ENCODE assay signal across 24 cellular contexts in genomic region chr19:18862976-18863842, GRCh38. TPM values are rescaled to one million over a fixed set of nuclear protein-coding genes. Genes with fewer than 3 reads are reported as not detected.
DNase-seq lines count a peak whose midpoint lies in the region; ATAC-seq, FAIRE-seq and TF ChIP-seq lines count a peak whose summit lies in the region.
"Had no signal": no experiment of that assay in that cellular context is flagged by ENCODE, and none has a peak within 500 bp of the region (broad histone marks: within the 10 kb centered on the region; RNA-seq: fewer than 3 reads in every experiment).

No MANE protein-coding gene starts in this region.

- H3K79me2 ChIP-seq in GM12878 (ENCODE audit: control insufficient read depth, insufficient read depth, low read length), result no peaks in the 10 kb centered on the region

- ATAC-seq in GM12878, result no peak
- ATAC-seq in lower lobe of right lung, result no peak
- no peak for ATAC-seq in sciatic nerve
- ATAC-seq in GM18868 (IDR thresholded peaks at IDR 0.05; ENCODE audit: unreplicated experiment), result no peak
- no peak for ATAC-seq in GM18517 (IDR thresholded peaks at IDR 0.05; ENCODE audit: unreplicated experiment)
- ATAC-seq: HCT116 had no signal

- H3K4me3 ChIP-seq in GM12878 (no peak overlapping the region), lower lobe of right lung (no peak overlapping the region)

- no peak overlapping the region for H3K27ac Mint-ChIP-seq in chondrocyte (ENCODE audit: unreplicated experiment)
- H3K27ac Mint-ChIP-seq: CD4-positive, alpha-beta T cell; HFFc6 had no signal

- no peaks in the 10 kb centered on the region for H3K27me3 Mint-ChIP-seq in chondrocyte (ENCODE audit: low read depth)
- H3K27me3 Mint-ChIP-seq: CD4-positive, alpha-beta T cell had no signal

- DNase-seq in GM12878 (ENCODE audit: low read depth, low spot score) (no peak), chondrocyte (ENCODE audit: low spot score) (peak; percentile 74), lower lobe of right lung (peak; percentile 44), sciatic nerve (ENCODE audit: low spot score) (peak; percentile 45), EL (no peak), SIG-M5 treated with dmso at 0.1 percent for 504 hours (lab: John Stamatoyannopoulos, UW; ENCODE audit: unreplicated experiment) (no peak)
- DNase-seq: ACHN; BE2C; Caco-2; CD4-positive, alpha-beta T cell; DMS79; GF-D8; GOT3; HFFc6; IMR-90; KBM-7 had no signal

- H3K9me3 ChIP-seq in GM12878 (replicated peaks; ENCODE audit: control insufficient read depth, insufficient read depth, low read length) (no peaks in the 10 kb centered on the region), lower lobe of right lung (no peaks in the 10 kb centered on the region)
- H3K9me3 ChIP-seq: BE2C, Caco-2 had no signal

- TF ChIP-seq CTCF in GM12878 (IDR thresholded peaks at IDR 0.05 in 2 of 3, conservative IDR thresholded peaks at IDR 0.05 in 1 of 3; ENCODE audit: control insufficient read depth in 2 of 3, extremely low read depth in 1 of 3, insufficient read depth in 1 of 3, low read depth in 3 of 3, low read length in 3 of 3) (no peak), chondrocyte (IDR thresholded peaks at IDR 0.05) (no peak), lower lobe of right lung (IDR thresholded peaks at IDR 0.05) (no peak)

- intact Hi-C loops in GM12878 (cut with micrococcal nuclease; ENCODE audit: unreplicated experiment) (no loop called here), lower lobe of right lung (cut with DNase I) (no loop called here), sciatic nerve (cut with DNase I) (no loop called here)

- SMC1A ChIA-PET in GM12878 (lab: Charles Lee; ENCODE audit: uncharacterized antibody, unreplicated experiment), result interaction anchor here (1.2 kb wide), 1 partner anchor 30 kb away, joined by 4 read pairs; no protein-coding TSS in a partner anchor

- TF ChIP-seq RAD21 in GM12878 (IDR thresholded peaks at IDR 0.05; ENCODE audit: insufficient read depth, low read depth, low read length), result no peak

- H3K4me3 Mint-ChIP-seq in chondrocyte (ENCODE audit: unreplicated experiment), result no peak overlapping the region
- H3K4me3 Mint-ChIP-seq: CD4-positive, alpha-beta T cell; HFFc6 had no signal

- CTCF ChIA-PET in GM12878 (lab: Yijun Ruan, JAX), result interaction anchor here (0.6 to 1.5 kb wide), 3 partner anchors 19 to 386 kb away, joined by 3 read pairs; no protein-coding TSS in a partner anchor

- H3K27ac ChIP-seq in GM12878 (ENCODE audit: control insufficient read depth, insufficient read depth) (no peak overlapping the region), lower lobe of right lung (no peak overlapping the region)
- H3K27ac ChIP-seq: C4-2B, HL-60 had no signal

- WGBS in GM12878 (ENCODE audit: insufficient coverage, insufficient replicate concordance, low lambda C conversion rate, missing lambda C conversion rate), result 92% methylated on average over 33 of the region's 33 CpGs

- H3K4me1 ChIP-seq in GM12878 (ENCODE audit: control insufficient read depth, insufficient read depth, low read length), result peaks cover 17% of the 10 kb centered on the region
- H3K4me1 ChIP-seq in lower lobe of right lung, result peaks cover 6% of the 10 kb centered on the region
- H3K4me1 ChIP-seq: Caco-2 had no signal

- no peak for TF ChIP-seq EP300 in GM12878 (IDR thresholded peaks at IDR 0.05; ENCODE audit: borderline replicate concordance in 1 of 2, control insufficient read depth in 1 of 2, low read depth in 2 of 2, low read length in 2 of 2)

- H3K36me3 Mint-ChIP-seq in chondrocyte (ENCODE audit: low read depth), result peaks cover 25% of the 10 kb centered on the region

- no peak overlapping the region for H3K4me2 ChIP-seq in GM12878 (ENCODE audit: control insufficient read depth, insufficient read depth)

- no peak overlapping the region for H2AFZ ChIP-seq in GM12878 (ENCODE audit: control insufficient read depth, low read depth, low read length)

- no peaks in the 10 kb centered on the region for H3K27me3 ChIP-seq in GM12878 (replicated peaks in 1 of 2; ENCODE audit: control insufficient read depth in 2 of 2, insufficient read depth in 2 of 2, low read length in 1 of 2)
- no peaks in the 10 kb centered on the region for H3K27me3 ChIP-seq in lower lobe of right lung (ENCODE audit: low read depth)
- H3K27me3 ChIP-seq: BE2C had no signal

- peaks cover 30 to 70% of the 10 kb centered on the region in 2 experiments for H3K36me3 ChIP-seq in GM12878 (ENCODE audit: control insufficient read depth in 2 of 2, insufficient read depth in 2 of 2, low read length in 1 of 2)
- H3K36me3 ChIP-seq in lower lobe of right lung, result peaks cover 100% of the 10 kb centered on the region

- in situ Hi-C loops in GM12878 (cut with MboI), result loop anchor here (25.0 kb wide), 1 partner anchor 401 kb away; no protein-coding TSS in a partner anchor

- TF ChIP-seq POLR2A in GM12878 (IDR thresholded peaks at IDR 0.05; ENCODE audit: low read depth, low read length), result peak; percentile 19; the same call in 1 of the 2 replicates

- no peaks in the 10 kb centered on the region for H3K9me3 Mint-ChIP-seq in chondrocyte (ENCODE audit: low read depth)
- H3K9me3 Mint-ChIP-seq: CD4-positive, alpha-beta T cell; HFFc6 had no signal

- BruUV-seq in GM12878 (replicated peaks; lab: Mats Ljungman, UMichigan), result no TSS peak

- H4K20me1 ChIP-seq in GM12878 (ENCODE audit: control insufficient read depth, insufficient read depth), result peaks cover 5% of the 10 kb centered on the region; the same call in 1 of the 2 replicates

- H3K4me1 Mint-ChIP-seq in chondrocyte (ENCODE audit: low read depth), result no peaks in the 10 kb centered on the region

- H3K9ac ChIP-seq in GM12878 (ENCODE audit: control insufficient read depth, insufficient read depth, low read length), result no peak overlapping the region

- RAD21 ChIA-PET in GM12878 (lab: Charles Lee; ENCODE audit: unreplicated experiment), result no interaction called here

- no peak for FAIRE-seq in GM12878 (lab: Jason Lieb, UNC)
- FAIRE-seq: A204.1, D721Med had no signal

- POLR2A ChIA-PET in GM12878 (lab: Charles Lee), result no interaction called here

RNA-seq across cellular contexts. Expression of gene UPF1, which starts 31.4 kb away (rescaled TPM):
- total RNA-seq in GM12878 (2013; cell fraction: nucleolus; rRNA removed), result 99.0 and 125 TPM in 2 replicates
- total RNA-seq in GM12878 (2014; rRNA removed) (35.3 and 40.6 TPM in 2 replicates), GM12878 (2014; rRNA removed; fragmentation: Illumina TruSeq; extraction: Trizol) (14.5 and 16.1 TPM in 2 replicates), GM12878 (2021) (71.9 and 80.9 TPM in 2 replicates), chondrocyte (38.6 to 45.3 TPM (median 40.4 TPM) in 3 replicates), lower lobe of right lung (75.8 TPM), sciatic nerve (57.8 TPM)
- 9.9 TPM for polyA plus RNA-seq in GM12878 (2011; ENCODE audit: low read depth)
- polyA plus RNA-seq in GM12878 (2011; rRNA removed) (8.9 and 22.8 TPM in 2 replicates), GM12878 (2014; fragmentation: Illumina TruSeq; extraction: Trizol) (26.2 and 33.5 TPM in 2 replicates), GM12878 (2014; fragmentation: Nextera tagmentation; extraction: Ambion mirVana) (1 to 10 TPM in 1 of 2 experiments, under 1 TPM in 1; 0.58 to 1.1 TPM), GM12878 (2014; rRNA removed) (35.1 and 47.1 TPM in 2 replicates), GM12878 (2016; fragmentation: Nextera tagmentation; extraction: Ambion mirVana) (1 to 10 TPM; 4.5 to 5.6 TPM)
- polyA plus RNA-seq in GM12878 (2011; cell fraction: cytosol; rRNA removed), result 23.1 and 45.0 TPM in 2 replicates
- polyA plus RNA-seq in GM12878 (2011; cell fraction: nucleus; rRNA removed), result 102 and 147 TPM in 2 replicates
- 27.8 and 31.0 TPM in 2 replicates for polyA plus RNA-seq in GM12878 (2012)
- polyA minus RNA-seq in GM12878 (2011; rRNA and poly(A)+ RNA removed), result 66.6 and 68.0 TPM in 2 replicates
- 23.4 and 30.8 TPM in 2 replicates for polyA minus RNA-seq in GM12878 (2011; cell fraction: cytosol; rRNA and poly(A)+ RNA removed)
- 43.4 and 69.7 TPM in 2 replicates for polyA minus RNA-seq in GM12878 (2011; cell fraction: nucleus; rRNA and poly(A)+ RNA removed)

RNA-seq across cellular contexts. Expression of gene CERS1, which starts 32.7 kb away (rescaled TPM):
- total RNA-seq in GM12878 (2013; cell fraction: nucleolus; rRNA removed), result not detected in 2 replicates
- not detected in 2 replicates for total RNA-seq in GM12878 (2014; rRNA removed)
- total RNA-seq in GM12878 (2014; rRNA removed; fragmentation: Illumina TruSeq; extraction: Trizol), result not detected in 2 replicates
- not detected in 2 replicates for total RNA-seq in GM12878 (2021)
- polyA plus RNA-seq in GM12878 (2011; ENCODE audit: low read depth), result not detected
- not detected in 2 replicates for polyA plus RNA-seq in GM12878 (2011; rRNA removed)
- polyA plus RNA-seq in GM12878 (2011; cell fraction: cytosol; rRNA removed), result not detected in 2 replicates
- not detected in 2 replicates for polyA plus RNA-seq in GM12878 (2011; cell fraction: nucleus; rRNA removed)
- 0.08 TPM in 1 of 2 replicates, not detected in the other for polyA plus RNA-seq in GM12878 (2012)
- not detected in 2 replicates for polyA plus RNA-seq in GM12878 (2014; fragmentation: Illumina TruSeq; extraction: Trizol)
- polyA plus RNA-seq in GM12878 (2014; fragmentation: Nextera tagmentation; extraction: Ambion mirVana), result not detected
- polyA plus RNA-seq in GM12878 (2014; rRNA removed), result 0.16 TPM in 1 of 2 replicates, not detected in the other
- under 1 TPM in 1 of 2 experiments, not detected in 1; 0.19 TPM for polyA plus RNA-seq in GM12878 (2016; fragmentation: Nextera tagmentation; extraction: Ambion mirVana)
- polyA minus RNA-seq in GM12878 (2011; rRNA and poly(A)+ RNA removed), result not detected in 2 replicates
- polyA minus RNA-seq in GM12878 (2011; cell fraction: cytosol; rRNA and poly(A)+ RNA removed), result not detected in 2 replicates
- not detected in 2 replicates for polyA minus RNA-seq in GM12878 (2011; cell fraction: nucleus; rRNA and poly(A)+ RNA removed)
- 4.3 to 10.2 TPM (median 8.4 TPM) in 3 replicates for total RNA-seq in chondrocyte
- total RNA-seq in lower lobe of right lung, result not detected
- total RNA-seq in sciatic nerve, result 19.7 TPM
- total RNA-seq: CD4-positive, alpha-beta T cell; Daoy had no signal

RNA-seq across cellular contexts. Expression of gene COPE, which starts 56.0 kb away (rescaled TPM):
- 79.3 and 88.6 TPM in 2 replicates for total RNA-seq in GM12878 (2013; cell fraction: nucleolus; rRNA removed)
- total RNA-seq in GM12878 (2014; rRNA removed), result 281 and 305 TPM in 2 replicates
- 101 and 113 TPM in 2 replicates for total RNA-seq in GM12878 (2014; rRNA removed; fragmentation: Illumina TruSeq; extraction: Trizol)
- total RNA-seq in GM12878 (2021), result 277 and 296 TPM in 2 replicates
- polyA plus RNA-seq in GM12878 (2011; ENCODE audit: low read depth), result 86.9 TPM
- 71.8 and 167 TPM in 2 replicates for polyA plus RNA-seq in GM12878 (2011; rRNA removed)
- 242 and 419 TPM in 2 replicates for polyA plus RNA-seq in GM12878 (2011; cell fraction: cytosol; rRNA removed)
- polyA plus RNA-seq in GM12878 (2011; cell fraction: nucleus; rRNA removed), result 239 and 284 TPM in 2 replicates
- polyA plus RNA-seq in GM12878 (2012), result 218 and 226 TPM in 2 replicates
- 4.3 and 47.5 TPM in 2 replicates for polyA plus RNA-seq in GM12878 (2014; fragmentation: Illumina TruSeq; extraction: Trizol)
- polyA plus RNA-seq in GM12878 (2014; fragmentation: Nextera tagmentation; extraction: Ambion mirVana), result 10 to 100 TPM in 1 of 2 experiments, 1 to 10 TPM in 1; 3.5 to 17.8 TPM
- polyA plus RNA-seq in GM12878 (2014; rRNA removed), result 278 and 310 TPM in 2 replicates
- 100 to 1,000 TPM; 387 to 464 TPM for polyA plus RNA-seq in GM12878 (2016; fragmentation: Nextera tagmentation; extraction: Ambion mirVana)
- 98.5 and 199 TPM in 2 replicates for polyA minus RNA-seq in GM12878 (2011; rRNA and poly(A)+ RNA removed)
- 70.8 and 74.1 TPM in 2 replicates for polyA minus RNA-seq in GM12878 (2011; cell fraction: cytosol; rRNA and poly(A)+ RNA removed)
- polyA minus RNA-seq in GM12878 (2011; cell fraction: nucleus; rRNA and poly(A)+ RNA removed), result 41.2 and 72.7 TPM in 2 replicates
- total RNA-seq in chondrocyte, result 175 to 205 TPM (median 189 TPM) in 3 replicates
- 145 TPM for total RNA-seq in lower lobe of right lung
- total RNA-seq in sciatic nerve, result 104 TPM

RNA-seq across cellular contexts. Expression of gene DDX49, which starts 56.3 kb away (rescaled TPM):
- total RNA-seq in GM12878 (2013; cell fraction: nucleolus; rRNA removed), result 22.8 and 25.3 TPM in 2 replicates
- 78.2 and 85.3 TPM in 2 replicates for total RNA-seq in GM12878 (2014; rRNA removed)
- 39.0 and 39.8 TPM in 2 replicates for total RNA-seq in GM12878 (2014; rRNA removed; fragmentation: Illumina TruSeq; extraction: Trizol)
- 65.6 and 76.5 TPM in 2 replicates for total RNA-seq in GM12878 (2021)
- polyA plus RNA-seq in GM12878 (2011; ENCODE audit: low read depth), result 20.4 TPM
- polyA plus RNA-seq in GM12878 (2011; rRNA removed), result 20.0 and 36.9 TPM in 2 replicates
- 50.9 and 78.3 TPM in 2 replicates for polyA plus RNA-seq in GM12878 (2011; cell fraction: cytosol; rRNA removed)
- 60.3 and 73.4 TPM in 2 replicates for polyA plus RNA-seq in GM12878 (2011; cell fraction: nucleus; rRNA removed)
- 36.5 and 39.7 TPM in 2 replicates for polyA plus RNA-seq in GM12878 (2012)
- 7.1 and 25.6 TPM in 2 replicates for polyA plus RNA-seq in GM12878 (2014; fragmentation: Illumina TruSeq; extraction: Trizol)
- polyA plus RNA-seq in GM12878 (2014; fragmentation: Nextera tagmentation; extraction: Ambion mirVana), result 1 to 10 TPM in 1 of 2 experiments, under 1 TPM in 1; 0.58 to 5.5 TPM
- polyA plus RNA-seq in GM12878 (2014; rRNA removed), result 56.4 and 68.9 TPM in 2 replicates
- polyA plus RNA-seq in GM12878 (2016; fragmentation: Nextera tagmentation; extraction: Ambion mirVana), result 100 to 1,000 TPM in 1 of 2 experiments, 10 to 100 TPM in 1; 86.1 to 102 TPM
- polyA minus RNA-seq in GM12878 (2011; rRNA and poly(A)+ RNA removed), result 39.8 and 56.9 TPM in 2 replicates
- polyA minus RNA-seq in GM12878 (2011; cell fraction: cytosol; rRNA and poly(A)+ RNA removed), result 18.1 and 33.5 TPM in 2 replicates
- 26.1 and 32.3 TPM in 2 replicates for polyA minus RNA-seq in GM12878 (2011; cell fraction: nucleus; rRNA and poly(A)+ RNA removed)
- 47.0 to 57.4 TPM (median 50.6 TPM) in 3 replicates for total RNA-seq in chondrocyte
- 32.2 TPM for total RNA-seq in lower lobe of right lung
- 24.0 TPM for total RNA-seq in sciatic nerve

Comparison
In these comparisons a context has a peak if more than half of its experiments do, and no peak if none do; other contexts are left out.
1. DNase-seq: peak in chondrocyte (single experiment), lower lobe of right lung (single experiment) and sciatic nerve (single experiment); none in GM12878 (single experiment), EL (single experiment) and SIG-M5 treated with dmso at 0.1 percent for 504 hours (single experiment).